In genomic region chr17:28972437-28972836, GRCh38 we compare ENCODE assay signal across 1 cellular context.
TF ChIP-seq lines count a peak whose summit lies in the region.

No MANE protein-coding gene starts in this region.

TF ChIP-seq in WTC11, 78 proteins besides CTCF, POLR2A, EP300 and RAD21 (continued from another document):
- TF ChIP-seq PREB (CRISPR knock-in tag; IDR thresholded peaks at IDR 0.05; ENCODE audit: borderline replicate concordance) = no peak
- TF ChIP-seq JAZF1 (CRISPR knock-in tag; IDR thresholded peaks at IDR 0.05) = no peak
- no peak for TF ChIP-seq ZNF317 (CRISPR knock-in tag; IDR thresholded peaks at IDR 0.05; ENCODE audit: borderline replicate concordance, low read depth)
- no peak for TF ChIP-seq HMGA2 (CRISPR knock-in tag; IDR thresholded peaks at IDR 0.05)
- TF ChIP-seq E2F5 (CRISPR knock-in tag; IDR thresholded peaks at IDR 0.05) = no peak
- no peak for TF ChIP-seq RORB (CRISPR knock-in tag; IDR thresholded peaks at IDR 0.05)
- no peak for TF ChIP-seq HMGXB4 (CRISPR knock-in tag; IDR thresholded peaks at IDR 0.05)
- no peak for TF ChIP-seq FOXJ3 (CRISPR knock-in tag; IDR thresholded peaks at IDR 0.05; ENCODE audit: borderline replicate concordance)
- TF ChIP-seq CREB1 (CRISPR knock-in tag; IDR thresholded peaks at IDR 0.05) = no peak
- TF ChIP-seq NR1H2 (CRISPR knock-in tag; IDR thresholded peaks at IDR 0.05) = no peak
TF ChIP-seq in WTC11: peak in this region for 0.
